ENCODE assay signal across 8 cellular contexts in genomic region chr7:191105-192034, GRCh38. TPM values are rescaled to one million over a fixed set of nuclear protein-coding genes. Genes with fewer than 3 reads are reported as not detected.
DNase-seq lines count a peak whose midpoint lies in the region; ATAC-seq and TF ChIP-seq lines count a peak whose summit lies in the region.

No MANE protein-coding gene starts in this region.

- TF ChIP-seq RAD21 in SK-N-SH (IDR thresholded peaks at IDR 0.05; ENCODE audit: low read length) = no peak

- POLR2A ChIA-PET in SK-N-SH (lab: Yijun Ruan, JAX) = no interaction called here

- ATAC-seq in HG03565 (IDR thresholded peaks at IDR 0.05; ENCODE audit: unreplicated experiment) = no peak
- ATAC-seq in GM18858 (IDR thresholded peaks at IDR 0.05; ENCODE audit: unreplicated experiment) = no peak

- H3K4me3 ChIP-seq in SK-N-SH (ENCODE audit: low read depth in 2 of 2, low read length in 1 of 2) (peak overlapping the region; percentile 46 to 60; a peak in 3 of 4 replicates), muscle layer of colon (ENCODE audit: low read depth in 1 of 2, low read length in 2 of 2) (peak overlapping the region; percentile 59 to 80), vagina (peak overlapping the region; percentile 50 to 84)

- no peak for TF ChIP-seq EP300 in SK-N-SH (IDR thresholded peaks at IDR 0.05; ENCODE audit: borderline replicate concordance in 1 of 2, low read depth in 1 of 2, low read length in 1 of 2)

- no peak overlapping the region for H3K9ac ChIP-seq in SK-N-SH
- H3K9ac ChIP-seq in muscle layer of colon (ENCODE audit: low read length) = no peak overlapping the region

- peaks cover 21% of the 10 kb centered on the region; the same call in 1 of the 2 replicates for H3K79me2 ChIP-seq in SK-N-SH (ENCODE audit: insufficient read depth)

- no peaks in the 10 kb centered on the region for H3F3A ChIP-seq in SK-N-SH (replicated peaks; ENCODE audit: insufficient read depth)

- peaks cover 0 to 16% of the 10 kb centered on the region in 2 experiments; a peak in 2 of 4 replicates for H3K4me1 ChIP-seq in SK-N-SH (ENCODE audit: control insufficient read depth in 1 of 2, insufficient read depth in 2 of 2, low read depth in 1 of 2, low read length in 1 of 2)
- peaks cover 32% of the 10 kb centered on the region for H3K4me1 ChIP-seq in muscle layer of colon (ENCODE audit: insufficient read depth, low read length)
- peaks cover 40% of the 10 kb centered on the region for H3K4me1 ChIP-seq in vagina

- no peak overlapping the region for H3K27ac ChIP-seq in SK-N-SH (ENCODE audit: low read depth in 2 of 2, low read length in 1 of 2)
- peak overlapping the region; percentile 72 for H3K27ac ChIP-seq in muscle layer of colon (ENCODE audit: low read depth, low read length)
- peak overlapping the region; percentile 84 for H3K27ac ChIP-seq in vagina

- H3K36me3 ChIP-seq in SK-N-SH (replicated peaks in 1 of 2; ENCODE audit: control insufficient read depth in 1 of 2, insufficient read depth in 2 of 2, low read length in 1 of 2) (no peaks in the 10 kb centered on the region), muscle layer of colon (ENCODE audit: insufficient read depth, low read length) (peaks cover 10% of the 10 kb centered on the region), vagina (peaks cover 0 to 11% of the 10 kb centered on the region in 2 donors)

- CTCF ChIA-PET in SK-N-SH (lab: Yijun Ruan, JAX) = interaction anchor here (0.8 to 1.6 kb wide), 5 partner anchors 9 to 128 kb away, joined by 3 to 4 read pairs (median 3); no protein-coding TSS in a partner anchor

- TF ChIP-seq CTCF in SK-N-SH (IDR thresholded peaks at IDR 0.05) (no peak), vagina (IDR thresholded peaks at IDR 0.05) (no peak)

- DNase-seq in stimulated activated CD4-positive, alpha-beta T cell treated with anti-CD3 and anti-CD28 coated beads, Interleukin-4, amount 100 ng/mL, for 24 hours = peak; percentile 5
- no peak for DNase-seq in stimulated activated CD4-positive, alpha-beta T cell treated with anti-CD3 and anti-CD28 coated beads, Interleukin-1b, Interleukin-23, amount 100 ng/mL, for 48 hours
- peak; percentile 69 for DNase-seq in SK-N-SH
- DNase-seq in epidermal melanocyte (ENCODE audit: insufficient read length, low spot score) = peak; percentile 52
- no peak for DNase-seq in vagina (ENCODE audit: extremely low spot score in 2 of 2)

- no peaks in the 10 kb centered on the region for H3K9me3 ChIP-seq in SK-N-SH
- no peaks in the 10 kb centered on the region for H3K9me3 ChIP-seq in muscle layer of colon (ENCODE audit: low read length)
- H3K9me3 ChIP-seq in vagina = no peaks in the 10 kb centered on the region

- H2AFZ ChIP-seq in SK-N-SH (ENCODE audit: low read depth) = no peak overlapping the region

- no peaks in the 10 kb centered on the region for H3K9me2 ChIP-seq in SK-N-SH

- intact Hi-C loops in vagina (cut with DNase I) = loop anchor here (5.0 kb wide), 1 partner anchor 46 kb away; no protein-coding TSS in a partner anchor

- peak overlapping the region; percentile 91 for H3K4me2 ChIP-seq in SK-N-SH

- H4K20me1 ChIP-seq in SK-N-SH (ENCODE audit: insufficient read depth) = peaks cover 28% of the 10 kb centered on the region

- TF ChIP-seq POLR2A in vagina (IDR thresholded peaks at IDR 0.05) = no peak

- 47% methylated on average over 25 of the region's 40 CpGs for WGBS in SK-N-SH (ENCODE audit: low lambda C conversion rate)

- H3K27me3 ChIP-seq in SK-N-SH (ENCODE audit: insufficient read depth) (no peaks in the 10 kb centered on the region), muscle layer of colon (ENCODE audit: control insufficient read depth in 1 of 2, insufficient read depth in 2 of 2, low read length in 2 of 2) (no peaks in the 10 kb centered on the region), vagina (no peaks in the 10 kb centered on the region)

TF ChIP-seq in SK-N-SH, 30 proteins besides CTCF, POLR2A, EP300 and RAD21 (continues in another document):
- TF ChIP-seq USF1 (IDR thresholded peaks at IDR 0.05; ENCODE audit: borderline replicate concordance, low read depth) = no peak
- no peak for TF ChIP-seq POLR2AphosphoS5 (IDR thresholded peaks at IDR 0.05; ENCODE audit: low read depth, low read length)
- TF ChIP-seq SMC3 (IDR thresholded peaks at IDR 0.05; ENCODE audit: low read depth, low read length) = no peak
- TF ChIP-seq REST (IDR thresholded peaks at IDR 0.05; ENCODE audit: low read depth, low read length) = no peak
- no peak for TF ChIP-seq GATA2 (CRISPR knock-in tag; IDR thresholded peaks at IDR 0.05)
- TF ChIP-seq SIN3A (IDR thresholded peaks at IDR 0.05; ENCODE audit: borderline replicate concordance, low read depth, low read length) = no peak
- no peak for TF ChIP-seq TCF12 (IDR thresholded peaks at IDR 0.05)
- TF ChIP-seq TAF1 (IDR thresholded peaks at IDR 0.05; ENCODE audit: borderline replicate concordance, low read depth, low read length) = no peak
- no peak for TF ChIP-seq FOSL2 (IDR thresholded peaks at IDR 0.05; ENCODE audit: borderline replicate concordance, low read depth)
- no peak for TF ChIP-seq IRF3 (IDR thresholded peaks at IDR 0.05; ENCODE audit: low read depth, low read length)
- TF ChIP-seq MEF2A (IDR thresholded peaks at IDR 0.05; ENCODE audit: borderline replicate concordance, low read depth) = no peak
- TF ChIP-seq EZH2phosphoT487 (IDR thresholded peaks at IDR 0.05; ENCODE audit: borderline replicate concordance, low read depth) = no peak
- no peak for TF ChIP-seq USF2 (IDR thresholded peaks at IDR 0.05; ENCODE audit: borderline replicate concordance, low read depth, low read length)
- no peak for TF ChIP-seq FOXJ3 (CRISPR knock-in tag; IDR thresholded peaks at IDR 0.05)
- TF ChIP-seq PBX3 (IDR thresholded peaks at IDR 0.05) = no peak
- no peak for TF ChIP-seq MXI1 (IDR thresholded peaks at IDR 0.05; ENCODE audit: low read depth, low read length)

RNA-seq across cellular contexts. Expression of gene FAM20C, which starts 1.0 kb away (rescaled TPM):
- polyA plus RNA-seq in SK-N-SH (2012; rRNA removed) = 6.8 and 12.7 TPM in 2 replicates
- polyA plus RNA-seq in SK-N-SH (2012; cell fraction: cytosol; rRNA removed) = 5.8 and 10.0 TPM in 2 replicates
- 11.8 and 16.7 TPM in 2 replicates for polyA plus RNA-seq in SK-N-SH (2012; cell fraction: nucleus; rRNA removed)
- 22.1 TPM for total RNA-seq in vagina

Comparison
In these comparisons a context has a peak if more than half of its experiments do, and no peak if none do; other contexts are left out.
1. DNase-seq: peak in stimulated activated CD4-positive, alpha-beta T cell treated with anti-CD3 and anti-CD28 coated beads, Interleukin-4, amount 100 ng/mL, for 24 hours (single experiment), SK-N-SH (single experiment) and epidermal melanocyte (single experiment); none in stimulated activated CD4-positive, alpha-beta T cell treated with anti-CD3 and anti-CD28 coated beads, Interleukin-1b, Interleukin-23, amount 100 ng/mL, for 48 hours (single experiment) and vagina (0 of 2).
2. H3K27ac ChIP-seq: peak in muscle layer of colon (single experiment) and vagina (single experiment); none in SK-N-SH (0 of 2).
3. Peak in every context shown above with its lines, with median percentiles within 50 percentile points of each other: H3K4me3 ChIP-seq.